1 cellular context compared by ENCODE assay signal in genomic region chr2:75609334-75609689, GRCh38.
TF ChIP-seq lines count a peak whose summit lies in the region.

No MANE protein-coding gene starts in this region.

TF ChIP-seq in IMR-90, 13 proteins besides CTCF, POLR2A, EP300 and RAD21:
- TF ChIP-seq MXI1 (IDR thresholded peaks at IDR 0.05; ENCODE audit: borderline replicate concordance, low read depth, low read length) = no peak
